Comparison of ENCODE assay signal across 1 cellular context in the genomic region with DNA sequence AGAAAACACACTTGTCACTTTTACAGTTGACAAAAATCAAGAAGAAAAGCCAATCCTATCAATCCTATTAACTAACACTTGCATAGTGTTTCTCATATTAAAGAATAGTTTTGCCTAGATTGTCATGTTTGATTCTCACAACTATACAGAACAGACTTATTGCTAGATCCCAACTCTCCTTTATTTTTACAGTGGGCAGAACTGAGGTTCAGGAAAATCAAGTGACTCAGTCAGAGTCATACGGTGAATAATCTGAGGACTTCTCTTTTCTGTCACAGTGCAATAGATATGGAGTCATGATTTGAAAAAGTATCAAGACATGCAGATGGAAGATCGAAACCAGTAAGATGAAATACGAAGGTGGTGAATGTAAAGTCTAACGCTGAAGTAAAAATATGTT.
A peak's percentile ranks its signal among the peaks of the same experiment; 100 is the strongest.
TF ChIP-seq lines count a peak whose summit lies in the region.

No MANE protein-coding gene starts in this region.

TF ChIP-seq in SK-N-SH, 30 proteins besides CTCF, POLR2A, EP300 and RAD21 (continued from another document):
- TF ChIP-seq, protein P1, sequence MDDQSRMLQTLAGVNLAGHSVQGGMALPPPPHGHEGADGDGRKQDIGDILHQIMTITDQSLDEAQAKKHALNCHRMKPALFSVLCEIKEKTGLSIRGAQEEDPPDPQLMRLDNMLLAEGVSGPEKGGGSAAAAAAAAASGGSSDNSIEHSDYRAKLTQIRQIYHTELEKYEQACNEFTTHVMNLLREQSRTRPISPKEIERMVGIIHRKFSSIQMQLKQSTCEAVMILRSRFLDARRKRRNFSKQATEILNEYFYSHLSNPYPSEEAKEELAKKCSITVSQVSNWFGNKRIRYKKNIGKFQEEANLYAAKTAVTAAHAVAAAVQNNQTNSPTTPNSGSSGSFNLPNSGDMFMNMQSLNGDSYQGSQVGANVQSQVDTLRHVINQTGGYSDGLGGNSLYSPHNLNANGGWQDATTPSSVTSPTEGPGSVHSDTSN (IDR thresholded peaks at IDR 0.05) = peak; percentile 68; the same call in 1 of the 2 replicates
- TF ChIP-seq NFIC (IDR thresholded peaks at IDR 0.05; ENCODE audit: borderline replicate concordance) (peak; percentile 24; the same call in 1 of the 2 replicates), JUND (IDR thresholded peaks at IDR 0.05) (peak; percentile 64)
